Comparison of ENCODE assay signal across 1 cellular context in the genomic region with DNA sequence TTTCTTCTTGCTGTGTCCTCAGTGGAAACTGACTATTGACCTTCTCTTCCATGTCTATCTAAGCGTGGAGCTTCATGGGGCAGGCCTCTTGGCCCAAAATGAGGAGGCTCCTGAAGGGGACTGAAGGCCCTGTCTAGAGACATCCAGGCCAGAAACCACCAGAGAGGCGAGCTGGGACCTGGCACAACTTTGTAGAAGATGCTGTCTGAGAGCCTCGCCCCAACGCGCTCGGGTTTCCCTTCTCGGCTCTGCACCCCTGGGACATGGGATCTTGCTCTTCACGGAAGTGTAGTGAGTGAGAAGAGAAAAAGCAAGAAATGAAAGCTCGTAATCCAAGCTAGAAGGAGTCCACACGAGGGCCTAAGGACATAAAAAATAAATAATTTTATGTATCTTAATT.
TF ChIP-seq lines count a peak whose summit lies in the region.

No MANE protein-coding gene starts in this region.

TF ChIP-seq in IMR-90, 13 proteins besides CTCF, POLR2A, EP300 and RAD21:
- TF ChIP-seq SMC3 (IDR thresholded peaks at IDR 0.05; ENCODE audit: low read depth, low read length): no peak
- no peak for TF ChIP-seq BHLHE40 (IDR thresholded peaks at IDR 0.05; ENCODE audit: low read depth, low read length)
- TF ChIP-seq CHD1 (IDR thresholded peaks at IDR 0.05; ENCODE audit: low read depth, low read length): no peak
- TF ChIP-seq FOS (IDR thresholded peaks at IDR 0.05; ENCODE audit: low read depth, low read length): no peak
- no peak for TF ChIP-seq RCOR1 (IDR thresholded peaks at IDR 0.05; ENCODE audit: insufficient replicate concordance, low read length)
- TF ChIP-seq RFX5 (IDR thresholded peaks at IDR 0.05; ENCODE audit: low read depth, low read length): no peak
- TF ChIP-seq, protein P1, sequence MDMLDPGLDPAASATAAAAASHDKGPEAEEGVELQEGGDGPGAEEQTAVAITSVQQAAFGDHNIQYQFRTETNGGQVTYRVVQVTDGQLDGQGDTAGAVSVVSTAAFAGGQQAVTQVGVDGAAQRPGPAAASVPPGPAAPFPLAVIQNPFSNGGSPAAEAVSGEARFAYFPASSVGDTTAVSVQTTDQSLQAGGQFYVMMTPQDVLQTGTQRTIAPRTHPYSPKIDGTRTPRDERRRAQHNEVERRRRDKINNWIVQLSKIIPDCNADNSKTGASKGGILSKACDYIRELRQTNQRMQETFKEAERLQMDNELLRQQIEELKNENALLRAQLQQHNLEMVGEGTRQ (IDR thresholded peaks at IDR 0.05; ENCODE audit: low read depth, low read length): no peak
- no peak for TF ChIP-seq MXI1 (IDR thresholded peaks at IDR 0.05; ENCODE audit: borderline replicate concordance, low read depth, low read length)
- TF ChIP-seq MAZ (IDR thresholded peaks at IDR 0.05; ENCODE audit: borderline replicate concordance, low read depth, low read length): no peak
- TF ChIP-seq, protein P2, sequence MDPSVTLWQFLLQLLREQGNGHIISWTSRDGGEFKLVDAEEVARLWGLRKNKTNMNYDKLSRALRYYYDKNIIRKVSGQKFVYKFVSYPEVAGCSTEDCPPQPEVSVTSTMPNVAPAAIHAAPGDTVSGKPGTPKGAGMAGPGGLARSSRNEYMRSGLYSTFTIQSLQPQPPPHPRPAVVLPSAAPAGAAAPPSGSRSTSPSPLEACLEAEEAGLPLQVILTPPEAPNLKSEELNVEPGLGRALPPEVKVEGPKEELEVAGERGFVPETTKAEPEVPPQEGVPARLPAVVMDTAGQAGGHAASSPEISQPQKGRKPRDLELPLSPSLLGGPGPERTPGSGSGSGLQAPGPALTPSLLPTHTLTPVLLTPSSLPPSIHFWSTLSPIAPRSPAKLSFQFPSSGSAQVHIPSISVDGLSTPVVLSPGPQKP (IDR thresholded peaks at IDR 0.05; ENCODE audit: borderline replicate concordance, low read depth, low read length): no peak
- no peak for TF ChIP-seq CEBPB (IDR thresholded peaks at IDR 0.05; ENCODE audit: low read depth, low read length)
- no peak for TF ChIP-seq NFE2L2 (IDR thresholded peaks at IDR 0.05; ENCODE audit: low read depth, low read length)
- TF ChIP-seq MAFK (IDR thresholded peaks at IDR 0.05; ENCODE audit: low read depth, low read length): no peak
TF ChIP-seq in IMR-90: peak in this region for 0.
